Comparison of ENCODE assay signal across 8 cellular contexts in genomic region chrX:97039363-97040029, GRCh38.
DNase-seq lines count a peak whose midpoint lies in the region; ATAC-seq and TF ChIP-seq lines count a peak whose summit lies in the region.

No MANE protein-coding gene starts in this region.

- ATAC-seq in GM18520 (IDR thresholded peaks at IDR 0.05; ENCODE audit: unreplicated experiment): peak; percentile 88
- peak; percentile 90 for ATAC-seq in GM21723 (IDR thresholded peaks at IDR 0.05; ENCODE audit: unreplicated experiment)

- H3K4me3 ChIP-seq in LNCaP clone FGC (ENCODE audit: low read depth, low read length): no peak overlapping the region

- DNase-seq in LNCaP clone FGC (ENCODE audit: low read depth) (peak; percentile 26), foreskin melanocyte (peak; percentile 3), SK-N-DZ (ENCODE audit: low spot score) (no peak), RKO (ENCODE audit: low spot score) (no peak), dedifferentiated amniotic fluid mesenchymal stem cell (ENCODE audit: extremely low spot score) (no peak), hypothalamus (lab: John Stamatoyannopoulos, UW) (no peak)

- TF ChIP-seq CTCF in LNCaP clone FGC (IDR thresholded peaks at IDR 0.05; ENCODE audit: control insufficient read depth, extremely low read depth, insufficient read depth): no peak

Comparison
In these comparisons a context has a peak if more than half of its experiments do, and no peak if none do; other contexts are left out.
1. DNase-seq: peak in LNCaP clone FGC (single experiment) and foreskin melanocyte (single experiment); none in SK-N-DZ (single experiment), RKO (single experiment), dedifferentiated amniotic fluid mesenchymal stem cell (single experiment) and hypothalamus (0 of 51).